8 cellular contexts compared by ENCODE assay signal in genomic region chr3:169148448-169149348, GRCh38.
DNase-seq lines count a peak whose midpoint lies in the region; ATAC-seq and TF ChIP-seq lines count a peak whose summit lies in the region.

No MANE protein-coding gene starts in this region.

- peak overlapping the region; percentile 68 for H3K4me3 ChIP-seq in HUES48 (ENCODE audit: low read depth, low read length)
- H3K4me3 ChIP-seq in epithelial cell of proximal tubule (ENCODE audit: low read depth, low read length): peak overlapping the region; percentile 87

- peaks cover 3% of the 10 kb centered on the region for H3K36me3 Mint-ChIP-seq in progenitor cell of endocrine pancreas (ENCODE audit: insufficient read depth)

- no peaks in the 10 kb centered on the region for H3K27me3 Mint-ChIP-seq in progenitor cell of endocrine pancreas

- peak overlapping the region; percentile 73 for H3K4me3 Mint-ChIP-seq in progenitor cell of endocrine pancreas (ENCODE audit: low read depth)

- H3K4me1 ChIP-seq in HUES48 (ENCODE audit: control insufficient read depth, insufficient read depth, low read length): peaks cover 19% of the 10 kb centered on the region

- no peaks in the 10 kb centered on the region for H3K36me3 ChIP-seq in HUES48 (ENCODE audit: control insufficient read depth, insufficient read depth, low read length)

- H3K9me3 ChIP-seq in HUES48 (ENCODE audit: control insufficient read depth, insufficient read depth, low read length): no peaks in the 10 kb centered on the region

- peak overlapping the region; percentile 98 for H3K27ac Mint-ChIP-seq in progenitor cell of endocrine pancreas

- no peak overlapping the region for H3K27ac ChIP-seq in HUES48 (ENCODE audit: low read depth, low read length)

- peaks cover 56% of the 10 kb centered on the region for H3K4me1 Mint-ChIP-seq in progenitor cell of endocrine pancreas (ENCODE audit: low read depth)

- DNase-seq in epithelial cell of proximal tubule (ENCODE audit: low read depth) (no peak), progenitor cell of endocrine pancreas (ENCODE audit: low spot score, unreplicated experiment) (no peak), SW 1271 (lab: John Stamatoyannopoulos, UW) (no peak), activated gamma-delta T cell treated with Interleukin-2 at 50 U/mL for 16 hours (no peak), NCI-H1694 (lab: John Stamatoyannopoulos, UW) (no peak)

- TF ChIP-seq CTCF in epithelial cell of proximal tubule (conservative IDR thresholded peaks at IDR 0.05; ENCODE audit: low read depth, low read length): no peak
- TF ChIP-seq CTCF in progenitor cell of endocrine pancreas (IDR thresholded peaks at IDR 0.05; ENCODE audit: unreplicated experiment): no peak

- ATAC-seq in GM19395 (IDR thresholded peaks at IDR 0.05; ENCODE audit: unreplicated experiment) (peak; percentile 18), GM18868 (IDR thresholded peaks at IDR 0.05; ENCODE audit: unreplicated experiment) (no peak)

- peaks cover 60% of the 10 kb centered on the region for H3K27me3 ChIP-seq in HUES48 (ENCODE audit: control insufficient read depth, insufficient read depth, low read length)

- no peak overlapping the region for H3K9ac ChIP-seq in HUES48 (ENCODE audit: low read depth, low read length)

- no peaks in the 10 kb centered on the region for H3K9me3 Mint-ChIP-seq in progenitor cell of endocrine pancreas (ENCODE audit: low read depth)
